In genomic region chr19:38095411-38096308, GRCh38 we compare ENCODE assay signal across 8 cellular contexts.
DNase-seq lines count a peak whose midpoint lies in the region; ATAC-seq and TF ChIP-seq lines count a peak whose summit lies in the region.

No MANE protein-coding gene starts in this region.

- no peaks in the 10 kb centered on the region for H3K9me3 ChIP-seq in MM.1S (replicated peaks; ENCODE audit: insufficient read depth, low read length)
- H3K9me3 ChIP-seq in parathyroid adenoma (ENCODE audit: control insufficient read depth, low read length): no peaks in the 10 kb centered on the region

- H3K9me2 ChIP-seq in MM.1S (replicated peaks; ENCODE audit: insufficient read depth, low read length): no peaks in the 10 kb centered on the region

- H2AFZ ChIP-seq in MM.1S (ENCODE audit: low read length): no peak overlapping the region
- H2AFZ ChIP-seq in parathyroid adenoma: peak overlapping the region; percentile 27

- H3K4me2 ChIP-seq in MM.1S (ENCODE audit: low read depth, low read length) (no peak overlapping the region), parathyroid adenoma (ENCODE audit: low read length) (peak overlapping the region; percentile 32)

- H3K27me3 ChIP-seq in MM.1S (replicated peaks; ENCODE audit: insufficient read depth, low read length) (no peaks in the 10 kb centered on the region), parathyroid adenoma (ENCODE audit: control insufficient read depth, insufficient read depth, low read length) (no peaks in the 10 kb centered on the region)

- no peak for ATAC-seq in HG02610 (IDR thresholded peaks at IDR 0.05; ENCODE audit: unreplicated experiment)

- H3K79me2 ChIP-seq in MM.1S (ENCODE audit: low read length): no peaks in the 10 kb centered on the region
- no peaks in the 10 kb centered on the region for H3K79me2 ChIP-seq in parathyroid adenoma

- peak; percentile 97 for DNase-seq in DMS53 treated with DMSO at 0.1 percent for 48 hours (lab: John Stamatoyannopoulos, UW; ENCODE audit: unreplicated experiment)
- peak; percentile 50 for DNase-seq in MM.1S
- peak; percentile 93 to 94 for DNase-seq in SHP77 (lab: John Stamatoyannopoulos, UW)
- peak; percentile 54 for DNase-seq in activated naive CD4-positive, alpha-beta T cell treated with Interleukin-2 at 50 U/mL for 16 hours
- peak; percentile 53 for DNase-seq in globus pallidus (ENCODE audit: low spot score)
- peak; percentile 70 for DNase-seq in ureter (ENCODE audit: low spot score)

- H3K27ac ChIP-seq in MM.1S (ENCODE audit: low read length) (no peak overlapping the region), parathyroid adenoma (peak overlapping the region; percentile 3)

- no peak overlapping the region for H3K9ac ChIP-seq in MM.1S (ENCODE audit: low read length)
- H3K9ac ChIP-seq in parathyroid adenoma: no peak overlapping the region

- TF ChIP-seq CTCF in MM.1S (IDR thresholded peaks at IDR 0.05; ENCODE audit: low read length) (peak; percentile 73), parathyroid adenoma (IDR thresholded peaks at IDR 0.05) (peak; percentile 74)

- H3F3A ChIP-seq in MM.1S (ENCODE audit: insufficient read depth, low read length): no peaks in the 10 kb centered on the region

- H3K4me1 ChIP-seq in MM.1S (ENCODE audit: low read length) (no peaks in the 10 kb centered on the region), parathyroid adenoma (peaks cover 3% of the 10 kb centered on the region)

- H3K36me3 ChIP-seq in MM.1S (replicated peaks; ENCODE audit: insufficient read depth, low read length) (no peaks in the 10 kb centered on the region), parathyroid adenoma (ENCODE audit: control insufficient read depth, insufficient read depth, low read length) (no peaks in the 10 kb centered on the region)

- H3K4me3 ChIP-seq in MM.1S (ENCODE audit: low read length): no peak overlapping the region
- no peak overlapping the region for H3K4me3 ChIP-seq in parathyroid adenoma (ENCODE audit: low read depth, low read length)

- H4K20me1 ChIP-seq in MM.1S (ENCODE audit: insufficient read depth, low read length): no peaks in the 10 kb centered on the region
